Comparison of ENCODE assay signal across 16 cellular contexts in genomic region chr2:191143791-191144190, GRCh38.
"Had no signal": no experiment of that assay in that cellular context is flagged by ENCODE, and none has a peak within 500 bp of the region (broad histone marks: within the 10 kb centered on the region; RNA-seq: fewer than 3 reads in every experiment).

No MANE protein-coding gene starts in this region.

- H3K4me2 ChIP-seq: hepatocyte had no signal

- H3K4me3 ChIP-seq: hepatocyte had no signal

- H3K36me3 ChIP-seq: brain microvascular endothelial cell had no signal

- DNase-seq: activated CD4-positive, alpha-beta T cell treated with anti-CD3 and anti-CD28 coated beads for 36 hours; activated naive CD4-positive, alpha-beta T cell; activated T-cell treated with anti-CD3 and anti-CD28 coated beads, Interleukin-2, amount 50 U/mL, for 4 hours; amygdala; brain microvascular endothelial cell; dermis blood vessel endothelial cell; endodermal cell; kidney glomerular epithelial cell; retina; stimulated activated CD4-positive, alpha-beta T cell treated with anti-CD3 and anti-CD28 coated beads, Interleukin-15, amount 100 ng/mL, for 24 hours; stimulated activated CD4-positive, alpha-beta T cell treated with anti-CD3 and anti-CD28 coated beads, Interleukin-4, amount 100 ng/mL, for 24 hours; SW 1271 had no signal

- H3K27ac ChIP-seq: brain microvascular endothelial cell, hepatocyte, parathyroid adenoma, VCaP had no signal

- H3K27me3 ChIP-seq: brain microvascular endothelial cell had no signal

- ATAC-seq: activated CD4-positive, alpha-beta T cell treated with anti-CD3 and anti-CD28 coated beads for 36 hours; activated T-cell treated with anti-CD3 and anti-CD28 coated beads, Interleukin-2, amount 50 U/mL, for 4 hours had no signal

- H3K4me1 ChIP-seq: parathyroid adenoma had no signal

- H3K79me2 ChIP-seq: hepatocyte, parathyroid adenoma had no signal

- H2AFZ ChIP-seq: hepatocyte, parathyroid adenoma had no signal

- H3K4me3 Mint-ChIP-seq: activated CD4-positive, alpha-beta T cell treated with anti-CD3 and anti-CD28 coated beads for 36 hours; endodermal cell had no signal

- FAIRE-seq: urothelium cell line had no signal

- H3K27ac Mint-ChIP-seq: activated CD4-positive, alpha-beta T cell treated with anti-CD3 and anti-CD28 coated beads for 36 hours; endodermal cell had no signal

- H3K9me3 Mint-ChIP-seq: activated T-cell treated with anti-CD3 and anti-CD28 coated beads, Interleukin-2, amount 50 U/mL, for 4 hours; endodermal cell had no signal

- H3K27me3 Mint-ChIP-seq: activated CD4-positive, alpha-beta T cell treated with anti-CD3 and anti-CD28 coated beads for 36 hours had no signal

- H3K9ac ChIP-seq: parathyroid adenoma had no signal
